9 cellular contexts compared by ENCODE assay signal in genomic region chr11:99593197-99593596, GRCh38.
"Had no signal": no experiment of that assay in that cellular context is flagged by ENCODE, and none has a peak within 500 bp of the region (broad histone marks: within the 10 kb centered on the region; RNA-seq: fewer than 3 reads in every experiment).

No MANE protein-coding gene starts in this region.

- H2AFZ ChIP-seq: GM23248, GM23338 had no signal

- DNase-seq: GM23248, GOT3, H7, H9, HCEC 1CT, HFFc6 had no signal

- H3K4me2 ChIP-seq: GM23338 had no signal

- H3K9ac ChIP-seq: GM23248 had no signal

- H3K4me1 Mint-ChIP-seq: GM23338, H9 had no signal

- H3K4me3 Mint-ChIP-seq: GM23338, H9, HFFc6 had no signal

- H3K9me3 ChIP-seq: HAP-1 had no signal

- ATAC-seq: GM23338, HCT116 had no signal

- H3K4me3 ChIP-seq: GM23248, GM23338, HAP-1 had no signal

- H3K36me3 ChIP-seq: HAP-1 had no signal

- H3K27ac Mint-ChIP-seq: GM23338, H9, HFFc6 had no signal

- H3K27ac ChIP-seq: GM23248 had no signal

- H3K4me1 ChIP-seq: HAP-1 had no signal

- H3K9me3 Mint-ChIP-seq: GM23338, H9 had no signal
